24 cellular contexts compared by ENCODE assay signal in the genomic region with DNA sequence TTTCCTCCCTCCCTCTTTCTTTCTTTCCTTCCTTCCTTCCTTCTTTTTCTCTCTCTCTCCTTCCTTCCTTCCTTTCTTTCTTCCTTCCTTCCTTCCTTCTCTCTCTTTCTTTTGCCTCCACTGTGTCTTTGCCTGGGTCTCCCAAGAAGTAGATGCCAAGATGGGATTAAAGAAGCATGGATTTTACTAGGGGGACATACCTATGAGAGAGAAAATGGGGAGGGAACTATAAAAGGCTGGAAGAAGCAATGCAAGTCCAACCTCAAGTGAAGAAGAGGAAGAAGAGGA. TPM values are rescaled to one million over a fixed set of nuclear protein-coding genes. Genes with fewer than 3 reads are reported as not detected.
"Had no signal": no experiment of that assay in that cellular context is flagged by ENCODE, and none has a peak within 500 bp of the region (broad histone marks: within the 10 kb centered on the region; RNA-seq: fewer than 3 reads in every experiment).

No MANE protein-coding gene starts in this region.

- FAIRE-seq: endometrium, islet of Langerhans, keratinocyte had no signal

- H3K27ac ChIP-seq: epithelial cell of prostate, esophagus squamous epithelium, gastrocnemius medialis, heart right ventricle, left lung, lower lobe of right lung had no signal

- H3K9me3 ChIP-seq: esophagus squamous epithelium, gastrocnemius medialis, heart right ventricle, left lung, lower lobe of right lung, mucosa of descending colon had no signal

- H3K4me3 ChIP-seq: esophagus squamous epithelium, gastrocnemius medialis, heart right ventricle, left lung, lower lobe of right lung, mucosa of descending colon had no signal

- ATAC-seq: effector memory CD8-positive, alpha-beta T cell; esophagus mucosa; gastrocnemius medialis; heart right ventricle; left cardiac atrium; left lung; left ventricle myocardium superior; lower lobe of right lung; mucosa of descending colon; naive thymus-derived CD8-positive, alpha-beta T cell had no signal

- DNase-seq: cortex of kidney; effector CD8-positive, alpha-beta T cell; effector memory CD8-positive, alpha-beta T cell; endodermal cell; erythroblast; esophagus squamous epithelium; foreskin fibroblast; gastrocnemius medialis; glutamatergic neuron; heart right ventricle; left cardiac atrium; left lung; left ventricle myocardium superior; lower lobe of right lung; mesenchymal stem cell; mucosa of descending colon; naive B cell; naive thymus-derived CD8-positive, alpha-beta T cell had no signal

- H3K36me3 ChIP-seq: esophagus squamous epithelium, gastrocnemius medialis, heart right ventricle, left lung, lower lobe of right lung had no signal

- H3K4me1 ChIP-seq: esophagus squamous epithelium, gastrocnemius medialis, heart right ventricle, left lung, lower lobe of right lung had no signal

RNA-seq across cellular contexts. Expression of a gene that starts 33.3 kb away (rescaled TPM):
- total RNA-seq: myocyte; naive thymus-derived CD8-positive, alpha-beta T cell had no signal
- polyA plus RNA-seq: keratinocyte; naive thymus-derived CD8-positive, alpha-beta T cell had no signal
